In genomic region chr6:31079656-31080261, GRCh38 we compare ENCODE assay signal across 8 cellular contexts. TPM values are rescaled to one million over a fixed set of nuclear protein-coding genes. Genes with fewer than 3 reads are reported as not detected.
DNase-seq lines count a peak whose midpoint lies in the region; ATAC-seq, FAIRE-seq and TF ChIP-seq lines count a peak whose summit lies in the region.

No MANE protein-coding gene starts in this region.

- peak overlapping the region; percentile 77 for H2AFZ ChIP-seq in GM23248

- H3K9me3 ChIP-seq in GM23248 (ENCODE audit: low read depth) (no peaks in the 10 kb centered on the region), lower lobe of right lung (no peaks in the 10 kb centered on the region)

- H3K4me3 ChIP-seq in GM23248 (peak overlapping the region; percentile 25; the same call in 1 of the 2 replicates), lower lobe of right lung (peak overlapping the region; percentile 22)

- H3K4me1 ChIP-seq in GM23248 (ENCODE audit: insufficient read depth) (peaks cover 9% of the 10 kb centered on the region), lower lobe of right lung (peaks cover 8% of the 10 kb centered on the region)

- H3K36me3 ChIP-seq in GM23248 (ENCODE audit: low read depth) (no peaks in the 10 kb centered on the region), lower lobe of right lung (no peaks in the 10 kb centered on the region)

- peak; percentile 82 to 87 for ATAC-seq in lower lobe of right lung
- ATAC-seq in GM19463 (IDR thresholded peaks at IDR 0.05; ENCODE audit: unreplicated experiment) = no peak

- no peaks in the 10 kb centered on the region for H3F3A ChIP-seq in GM23248 (ENCODE audit: insufficient read depth)

- peak; percentile 83 for TF ChIP-seq CTCF in lower lobe of right lung (IDR thresholded peaks at IDR 0.05)

- DNase-seq in GM23248 (peak; percentile 83), NCI-H69 (lab: John Stamatoyannopoulos, UW) (peak; percentile 75), dermis blood vessel endothelial cell (peak; percentile 77), lower lobe of right lung (peak; percentile 63)
- peak; percentile 38 to 69 for DNase-seq in activated CD4-positive, alpha-beta T cell treated with anti-CD3 and anti-CD28 coated beads, Interleukin-2, amount 50 U/mL, for 24 hours (ENCODE audit: low read depth in 1 of 2, low spot score in 1 of 2)
- peak; percentile 42 to 70 (median 44) for DNase-seq in stimulated activated CD4-positive, alpha-beta T cell treated with anti-CD3 and anti-CD28 coated beads, TNF-alpha, amount 100 ng/mL, for 48 hours (ENCODE audit: low read depth in 3 of 3)

- no peaks in the 10 kb centered on the region for H3K9me2 ChIP-seq in GM23248 (ENCODE audit: insufficient read depth)

- H3K9ac ChIP-seq in GM23248 = no peak overlapping the region; the same call in 1 of the 2 replicates

- no peaks in the 10 kb centered on the region for H4K20me1 ChIP-seq in GM23248 (ENCODE audit: insufficient read depth)

- no peaks in the 10 kb centered on the region for H3K27me3 ChIP-seq in GM23248 (replicated peaks; ENCODE audit: insufficient read depth)
- H3K27me3 ChIP-seq in lower lobe of right lung (ENCODE audit: low read depth) = no peaks in the 10 kb centered on the region

- H3K79me2 ChIP-seq in GM23248 (ENCODE audit: insufficient read depth) = no peaks in the 10 kb centered on the region

- peak overlapping the region; percentile 49 for H3K4me2 ChIP-seq in GM23248 (ENCODE audit: unreplicated experiment)

- no peak overlapping the region for H3K27ac ChIP-seq in GM23248
- H3K27ac ChIP-seq in lower lobe of right lung = no peak overlapping the region

- intact Hi-C loops in lower lobe of right lung (cut with DNase I) = loop anchor here (10.0 kb wide), 1 partner anchor 165 kb away; the partner anchor contains the start of gene VARS2

- FAIRE-seq in A204.1 (lab: Jason Lieb, UNC) = peak; percentile 25

- 25 to 26% methylated on average over 22 of the region's 22 CpGs for WGBS in GM23248 (ENCODE audit: low coverage in 1 of 2, low lambda C conversion rate in 2 of 2, missing lambda C conversion rate in 2 of 2), 2 experiments

- in situ Hi-C loops in GM23248 (cut with MboI) = loop anchor here (10.0 to 25.0 kb wide), 3 partner anchors 165 to 342 kb away; partner anchors contain the start of genes FLOT1, IER3 and VARS2

RNA-seq across cellular contexts. Expression of gene C6orf15, which starts 32.6 kb away (rescaled TPM):
- total RNA-seq in GM23248 (2014; rRNA removed; shearing (Covaris generic)) = not detected in 2 replicates
- not detected in 2 replicates for polyA plus RNA-seq in GM23248 (2016; fragmentation: Nextera tagmentation; extraction: Ambion mirVana)
- total RNA-seq in dermis blood vessel endothelial cell = 0.14 TPM in 1 of 2 replicates, not detected in the other
- total RNA-seq in lower lobe of right lung = not detected

RNA-seq across cellular contexts. Expression of gene PSORS1C1, which starts 34.8 kb away (rescaled TPM):
- total RNA-seq in GM23248 (2014; rRNA removed; shearing (Covaris generic)) = 0.22 and 0.25 TPM in 2 replicates
- 2.0 and 2.6 TPM in 2 replicates for polyA plus RNA-seq in GM23248 (2016; fragmentation: Nextera tagmentation; extraction: Ambion mirVana)
- 0.17 and 4.7 TPM in 2 replicates for total RNA-seq in dermis blood vessel endothelial cell
- 10.5 TPM for total RNA-seq in lower lobe of right lung

RNA-seq across cellular contexts. Expression of gene CDSN, which starts 40.5 kb away (rescaled TPM):
- not detected in 2 replicates for total RNA-seq in GM23248 (2014; rRNA removed; shearing (Covaris generic))
- not detected in 2 replicates for polyA plus RNA-seq in GM23248 (2016; fragmentation: Nextera tagmentation; extraction: Ambion mirVana)
- total RNA-seq in dermis blood vessel endothelial cell (not detected in 2 replicates), lower lobe of right lung (not detected)

RNA-seq across cellular contexts. Expression of gene PSORS1C2, which starts 59.1 kb away (rescaled TPM):
- not detected in 2 replicates for total RNA-seq in GM23248 (2014; rRNA removed; shearing (Covaris generic))
- polyA plus RNA-seq in GM23248 (2016; fragmentation: Nextera tagmentation; extraction: Ambion mirVana) = 0.16 TPM in 1 of 2 replicates, not detected in the other
- not detected in 2 replicates for total RNA-seq in dermis blood vessel endothelial cell
- total RNA-seq in lower lobe of right lung = not detected
